Comparison of ENCODE assay signal across 18 cellular contexts in the genomic region with DNA sequence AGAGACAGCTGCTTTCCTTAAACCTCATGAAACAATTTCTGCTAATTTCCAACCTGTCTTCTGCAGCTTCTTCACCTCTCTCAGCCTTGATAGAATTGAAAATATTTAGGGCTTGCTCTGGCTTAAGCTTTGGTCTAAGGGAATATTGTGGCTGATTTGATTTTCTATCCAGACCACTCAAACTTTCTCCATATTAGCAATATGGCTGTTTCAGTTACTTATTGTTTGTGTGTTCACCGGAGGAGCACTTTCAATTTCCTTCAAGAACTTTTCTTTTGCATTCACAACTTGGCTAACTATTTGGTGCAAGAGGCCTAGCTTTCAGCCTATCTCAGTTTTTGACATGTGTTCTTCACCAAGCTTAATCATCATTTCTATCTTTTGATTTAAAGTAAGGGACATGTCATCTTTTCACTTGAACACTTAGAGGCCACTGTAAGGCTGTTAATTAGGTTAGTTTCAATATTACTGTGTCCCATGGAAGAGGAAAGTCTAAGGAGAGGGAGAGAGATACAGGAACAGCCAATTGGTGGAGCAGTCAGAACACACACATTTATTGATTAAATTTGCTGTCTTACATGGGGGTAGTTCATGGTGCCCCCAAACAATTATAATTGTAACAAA.
"Had no signal": no experiment of that assay in that cellular context is flagged by ENCODE, and none has a peak within 500 bp of the region (broad histone marks: within the 10 kb centered on the region; RNA-seq: fewer than 3 reads in every experiment).

No MANE protein-coding gene starts in this region.

- H3K9me3 ChIP-seq: adrenal gland, colonic mucosa, esophagus squamous epithelium, lower lobe of right lung, pancreas, stomach, thoracic aorta had no signal

- H3K4me2 ChIP-seq: neural progenitor cell had no signal

- H3K4me1 ChIP-seq: adrenal gland, colonic mucosa, esophagus squamous epithelium, lower lobe of right lung, neural progenitor cell, stomach had no signal

- DNase-seq: activated CD4-positive, CD25-positive, alpha-beta regulatory T cell treated with anti-CD3 and anti-CD28 coated beads, Interleukin-2, amount 50 U/mL, for 72 hours; activated CD8-positive, alpha-beta memory T cell treated with anti-CD3 and anti-CD28 coated beads for 24 hours; activated gamma-delta T cell treated with Interleukin-2 at 50 U/mL for 16 hours; adrenal gland; colonic mucosa; esophagus squamous epithelium; foreskin fibroblast; glutamatergic neuron; left cardiac atrium; lower lobe of right lung; pancreas; stimulated activated CD4-positive, alpha-beta T cell treated with anti-CD3 and anti-CD28 coated beads, Interleukin-12 subunit alpha, Interleukin-12 subunit beta, amount 100 ng/mL, for 4 hours; stimulated activated CD4-positive, alpha-beta T cell treated with anti-CD3 and anti-CD28 coated beads, Interleukin-2, amount 100 ng/mL, for 48 hours; stimulated activated CD8-positive, alpha-beta memory T cell treated with anti-CD3 and anti-CD28 coated beads, Interleukin-4, amount 100 ng/mL, for 48 hours; stomach had no signal

- H3K4me1 Mint-ChIP-seq: neural progenitor cell had no signal

- H3K4me3 ChIP-seq: adrenal gland, colonic mucosa, esophagus squamous epithelium, lower lobe of right lung, neural progenitor cell, pancreas, stomach, thoracic aorta had no signal

- H2AFZ ChIP-seq: neural progenitor cell had no signal

- H3K27ac ChIP-seq: adrenal gland, colonic mucosa, esophagus squamous epithelium, lower lobe of right lung, neural progenitor cell, pancreas, stomach, thoracic aorta had no signal

- H3K9ac ChIP-seq: neural progenitor cell had no signal

- FAIRE-seq: pancreas had no signal

- H3K27ac Mint-ChIP-seq: mesothelial cell of epicardium, neural progenitor cell had no signal

- H3K36me3 ChIP-seq: adrenal gland, colonic mucosa, esophagus squamous epithelium, lower lobe of right lung, neural progenitor cell, pancreas, stomach, thoracic aorta had no signal

- H3K4me3 Mint-ChIP-seq: mesothelial cell of epicardium, neural progenitor cell had no signal

- ATAC-seq: left cardiac atrium, lower lobe of right lung, pancreas had no signal

- H3K36me3 Mint-ChIP-seq: mesothelial cell of epicardium, neural progenitor cell had no signal

- H3K27me3 ChIP-seq: adrenal gland, colonic mucosa, esophagus squamous epithelium, neural progenitor cell, pancreas, stomach had no signal

- H3K9me3 Mint-ChIP-seq: mesothelial cell of epicardium, neural progenitor cell had no signal
